Comparison of ENCODE assay signal across 8 cellular contexts in the genomic region with DNA sequence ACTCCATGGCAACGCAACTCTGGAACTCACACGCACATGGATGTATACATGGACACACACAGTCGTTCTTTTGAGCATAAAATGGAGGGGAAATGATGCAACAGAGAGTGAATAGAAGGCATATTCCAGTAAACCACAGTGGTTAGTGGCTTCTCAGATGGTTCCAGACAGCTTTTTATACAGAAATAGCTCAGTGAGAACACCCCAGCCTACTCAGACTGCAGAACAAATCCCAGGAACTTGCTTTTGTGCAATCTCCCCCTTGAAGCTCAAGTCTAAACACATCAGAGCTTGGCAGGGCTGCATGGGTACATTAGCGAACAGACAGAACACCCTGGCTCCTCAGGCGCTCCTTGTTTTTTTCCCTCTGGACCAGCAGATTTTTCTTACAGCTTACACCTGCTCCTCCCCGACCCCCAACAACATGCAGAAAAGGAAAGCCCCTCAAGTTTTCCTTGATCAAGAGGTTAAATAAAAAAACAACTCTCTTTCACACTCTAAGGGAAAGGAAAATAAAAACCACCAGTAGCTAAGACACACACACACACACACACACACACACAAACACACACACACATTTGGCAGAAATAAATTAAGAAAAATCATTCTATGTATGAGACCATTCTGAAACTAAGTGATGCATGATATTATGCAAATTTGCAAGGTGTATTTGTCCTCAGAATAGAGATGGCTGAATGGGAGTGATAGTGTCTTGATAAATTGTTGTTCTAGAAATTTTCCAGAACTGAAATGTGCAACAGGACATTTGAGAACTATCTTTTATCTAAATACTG. TPM values are rescaled to one million over a fixed set of nuclear protein-coding genes. Genes with fewer than 3 reads are reported as not detected.
DNase-seq lines count a peak whose midpoint lies in the region; ATAC-seq, FAIRE-seq and TF ChIP-seq lines count a peak whose summit lies in the region.

No MANE protein-coding gene starts in this region.

- H3K36me3 Mint-ChIP-seq in activated T-cell treated with anti-CD3 and anti-CD28 coated beads, Interleukin-2, amount 50 U/mL, for 4 hours (ENCODE audit: insufficient read depth), result no peaks in the 10 kb centered on the region
- no peaks in the 10 kb centered on the region for H3K36me3 Mint-ChIP-seq in stimulated activated naive CD8-positive, alpha-beta T cell treated with anti-CD3 and anti-CD28 coated beads, Interleukin-15, Interleukin-2, amounts not matched to agents 100 ng/mL and 50 ng/mL, for 24 hours (ENCODE audit: low read depth)

- no peaks in the 10 kb centered on the region for H3K27me3 ChIP-seq in left ventricle myocardium inferior (ENCODE audit: low read depth)

- H3K9me3 ChIP-seq in left ventricle myocardium inferior (replicated peaks), result peaks cover 9% of the 10 kb centered on the region
- H3K9me3 ChIP-seq in kidney (ENCODE audit: control insufficient read depth in 1 of 2, low read length in 2 of 2), result no peaks in the 10 kb centered on the region

- FAIRE-seq in kidney (lab: Jason Lieb, UNC), result no peak

- H3K27ac ChIP-seq in left ventricle myocardium inferior (replicated peaks) (no peak overlapping the region), kidney (ENCODE audit: low read depth in 2 of 2, low read length in 2 of 2) (no peak overlapping the region)

- H3K4me1 ChIP-seq in left ventricle myocardium inferior (peaks cover 27% of the 10 kb centered on the region), kidney (ENCODE audit: control insufficient read depth in 1 of 2, insufficient read depth in 1 of 2, low read depth in 1 of 2, low read length in 2 of 2) (peaks cover 0 to 2% of the 10 kb centered on the region in 2 donors)

- H3K9me3 Mint-ChIP-seq in activated T-cell treated with anti-CD3 and anti-CD28 coated beads, Interleukin-2, amount 50 U/mL, for 4 hours, result no peaks in the 10 kb centered on the region
- no peaks in the 10 kb centered on the region for H3K9me3 Mint-ChIP-seq in stimulated activated naive CD8-positive, alpha-beta T cell treated with anti-CD3 and anti-CD28 coated beads, Interleukin-15, Interleukin-2, amounts not matched to agents 100 ng/mL and 50 ng/mL, for 24 hours

- peak; percentile 64 to 72 for ATAC-seq in activated T-cell treated with anti-CD3 and anti-CD28 coated beads, Interleukin-2, amount 50 U/mL, for 4 hours
- no peak for ATAC-seq in GM18909 (IDR thresholded peaks at IDR 0.05; ENCODE audit: poor library complexity, unreplicated experiment)

- H3K36me3 ChIP-seq in left ventricle myocardium inferior (no peaks in the 10 kb centered on the region), kidney (ENCODE audit: control insufficient read depth in 1 of 2, insufficient read depth in 2 of 2, low read length in 2 of 2) (no peaks in the 10 kb centered on the region)

- H3K27ac Mint-ChIP-seq in stimulated activated naive CD8-positive, alpha-beta T cell treated with anti-CD3 and anti-CD28 coated beads, Interleukin-15, Interleukin-2, amounts not matched to agents 100 ng/mL and 50 ng/mL, for 24 hours, result peak overlapping the region; percentile 96

- DNase-seq in cardiac septum (ENCODE audit: low spot score) (peak; percentile 71), left ventricle myocardium inferior (no peak), germinal center (ENCODE audit: low spot score) (peak; percentile 41), NCI-H345 (lab: John Stamatoyannopoulos, UW) (no peak), kidney (no peak)
- no peak for DNase-seq in activated T-cell treated with anti-CD3 and anti-CD28 coated beads, Interleukin-2, amount 50 U/mL, for 4 hours

- H3K4me3 ChIP-seq in left ventricle myocardium inferior (no peak overlapping the region), kidney (ENCODE audit: low read length in 2 of 2) (no peak overlapping the region)

- no peak overlapping the region for H3K9ac ChIP-seq in kidney (ENCODE audit: low read length in 2 of 2)

- no peak for TF ChIP-seq CTCF in left ventricle myocardium inferior (IDR thresholded peaks at IDR 0.05; ENCODE audit: borderline replicate concordance)
- no peak for TF ChIP-seq CTCF in kidney (IDR thresholded peaks at IDR 0.05; ENCODE audit: borderline replicate concordance, extremely low read depth, insufficient read depth)

- intact Hi-C loops in cardiac septum (cut with DNase I) (loop anchor here (5.0 kb wide), 2 partner anchors 51 to 146 kb away; partner anchors contain the start of genes NOL7 and RANBP9), left ventricle myocardium inferior (cut with micrococcal nuclease) (no loop called here), kidney (cut with DNase I) (no loop called here)

- H3K27me3 Mint-ChIP-seq in activated T-cell treated with anti-CD3 and anti-CD28 coated beads, Interleukin-2, amount 50 U/mL, for 4 hours (ENCODE audit: low read depth), result peaks cover 2% of the 10 kb centered on the region
- peaks cover 3% of the 10 kb centered on the region for H3K27me3 Mint-ChIP-seq in stimulated activated naive CD8-positive, alpha-beta T cell treated with anti-CD3 and anti-CD28 coated beads, Interleukin-15, Interleukin-2, amounts not matched to agents 100 ng/mL and 50 ng/mL, for 24 hours

- peak overlapping the region; percentile 52 for H3K4me3 Mint-ChIP-seq in activated T-cell treated with anti-CD3 and anti-CD28 coated beads, Interleukin-2, amount 50 U/mL, for 4 hours
- peak overlapping the region; percentile 76 for H3K4me3 Mint-ChIP-seq in stimulated activated naive CD8-positive, alpha-beta T cell treated with anti-CD3 and anti-CD28 coated beads, Interleukin-15, Interleukin-2, amounts not matched to agents 100 ng/mL and 50 ng/mL, for 24 hours

- H3K4me1 Mint-ChIP-seq in activated T-cell treated with anti-CD3 and anti-CD28 coated beads, Interleukin-2, amount 50 U/mL, for 4 hours (ENCODE audit: low read depth), result peaks cover 51% of the 10 kb centered on the region
- peaks cover 59% of the 10 kb centered on the region for H3K4me1 Mint-ChIP-seq in stimulated activated naive CD8-positive, alpha-beta T cell treated with anti-CD3 and anti-CD28 coated beads, Interleukin-15, Interleukin-2, amounts not matched to agents 100 ng/mL and 50 ng/mL, for 24 hours (ENCODE audit: low read depth)

RNA-seq across cellular contexts. Expression of gene RANBP9, which starts 51.2 kb away (rescaled TPM):
- total RNA-seq in cardiac septum (40.2 TPM), left ventricle myocardium inferior (33.2 TPM), kidney (29.0 TPM)
- total RNA-seq in activated T-cell treated with anti-CD3 and anti-CD28 coated beads, Interleukin-2, amount 50 U/mL, for 4 hours, result 10 to 100 TPM; 49.2 to 61.3 (median 51.9) TPM
- 16.4 TPM for polyA plus RNA-seq in kidney (ENCODE audit: insufficient read depth, low read depth, low replicate concordance)

RNA-seq across cellular contexts. Expression of gene MCUR1, which starts 51.5 kb away (rescaled TPM):
- total RNA-seq in cardiac septum, result 31.8 TPM
- total RNA-seq in left ventricle myocardium inferior, result 30.7 TPM
- total RNA-seq in activated T-cell treated with anti-CD3 and anti-CD28 coated beads, Interleukin-2, amount 50 U/mL, for 4 hours, result 10 to 100 TPM; 43.2 to 47.1 (median 44.2) TPM
- total RNA-seq in kidney, result 24.1 TPM
- polyA plus RNA-seq in kidney (ENCODE audit: insufficient read depth, low read depth, low replicate concordance), result 39.8 TPM

Comparison
In these comparisons a context has a peak if more than half of its experiments do, and no peak if none do; other contexts are left out.
1. DNase-seq: peak in cardiac septum (single experiment) and germinal center (single experiment); none in left ventricle myocardium inferior (single experiment), activated T-cell treated with anti-CD3 and anti-CD28 coated beads, Interleukin-2, amount 50 U/mL, for 4 hours (single experiment), NCI-H345 (single experiment) and kidney (single experiment).